In the genomic region with DNA sequence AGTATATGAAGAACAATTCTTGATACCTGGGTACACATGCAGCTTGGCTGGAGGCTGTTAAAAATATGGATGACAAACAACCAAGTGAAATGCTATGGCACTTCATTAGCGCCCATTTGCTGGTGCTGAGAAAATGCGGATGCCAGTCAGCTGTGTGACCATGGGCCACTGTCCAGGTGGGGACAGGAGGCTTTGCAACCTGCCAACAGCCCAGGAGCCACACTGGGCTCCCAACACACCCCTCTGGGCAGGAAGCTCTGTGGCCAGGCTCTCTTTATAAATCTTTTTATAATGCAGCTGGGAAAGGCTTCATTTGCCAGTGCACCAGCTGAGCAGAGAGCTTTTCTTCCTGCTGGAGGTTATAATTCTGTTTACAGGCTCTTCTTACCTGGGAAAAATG, we compare ENCODE assay signal across 19 cellular contexts. TPM values are rescaled to one million over a fixed set of nuclear protein-coding genes. Genes with fewer than 3 reads are reported as not detected.
DNase-seq lines count a peak whose midpoint lies in the region; ATAC-seq and TF ChIP-seq lines count a peak whose summit lies in the region.
"Had no signal": no experiment of that assay in that cellular context is flagged by ENCODE, and none has a peak within 500 bp of the region (broad histone marks: within the 10 kb centered on the region; RNA-seq: fewer than 3 reads in every experiment).

No MANE protein-coding gene starts in this region.

- POLR2A ChIA-PET in PC-3 (lab: Charles Lee; ENCODE audit: unreplicated experiment) = no interaction called here

- intact Hi-C loops in PC-3 (cut with micrococcal nuclease) (loop anchor here (5.0 kb wide), 1 partner anchor 40 kb away; no protein-coding TSS in a partner anchor), left colon (cut with DNase I, micrococcal nuclease) (no loop called here)

- no peak overlapping the region for H3K27ac ChIP-seq in PC-3 (ENCODE audit: low read length)

- H3K9me2 ChIP-seq in PC-3 (replicated peaks; ENCODE audit: low read length) = no peaks in the 10 kb centered on the region

- DNase-seq in activated CD8-positive, alpha-beta memory T cell treated with anti-CD3 and anti-CD28 coated beads for 24 hours = peak; percentile 48
- DNase-seq in activated CD8-positive, alpha-beta memory T cell treated with anti-CD3 and anti-CD28 coated beads, Interleukin-2, amount 50 U/mL, for 48 hours = no peak
- no peak for DNase-seq in PC-3
- no peak for DNase-seq in left colon
- no peak for DNase-seq in stimulated activated CD4-positive, alpha-beta T cell treated with anti-CD3 and anti-CD28 coated beads, Interleukin-2, amount 100 ng/mL, for 24 hours
- no peak for DNase-seq in AG08395 (ENCODE audit: low spot score)
- DNase-seq: AML-193; CD4-positive, alpha-beta T cell; MM.1S; NCI-H1105; NCI-H2029; NCI-H345; NCI-H526 treated with DMSO at 0.1 percent for 48 hours; Right ventricle myocardium superior had no signal

- H3K36me3 ChIP-seq in PC-3 (ENCODE audit: low read depth, low read length) = no peaks in the 10 kb centered on the region

- H2AFZ ChIP-seq in PC-3 (ENCODE audit: low read length) = no peak overlapping the region

- CTCF ChIA-PET in PC-3 (lab: Charles Lee) = no interaction called here

- TF ChIP-seq CTCF in PC-3 (conservative IDR thresholded peaks at IDR 0.05; ENCODE audit: low read depth, low read length) = no peak

- H3K4me1 ChIP-seq in PC-3 (ENCODE audit: insufficient read depth, low read length) = no peaks in the 10 kb centered on the region

- no peak overlapping the region for H3K4me2 ChIP-seq in PC-3 (ENCODE audit: low read length)

- no peaks in the 10 kb centered on the region for H3K9me3 ChIP-seq in PC-3 (ENCODE audit: low read length)

- no TSS peak for BruUV-seq in PC-3 (replicated peaks; lab: Mats Ljungman, UMichigan)

- H3K4me3 ChIP-seq in PC-3 (ENCODE audit: low read length) = no peak overlapping the region

- no peaks in the 10 kb centered on the region for H3K27me3 ChIP-seq in PC-3 (ENCODE audit: low read length)

- peaks cover 6% of the 10 kb centered on the region; the same call in 1 of the 2 replicates for H4K20me1 ChIP-seq in PC-3 (ENCODE audit: low read length)

- no peak overlapping the region for H3K9ac ChIP-seq in PC-3 (ENCODE audit: low read length)

- H3F3A ChIP-seq in PC-3 (ENCODE audit: low read length, unreplicated experiment) = no peaks in the 10 kb centered on the region

- ATAC-seq in PC-3 (peak; percentile 29; the same call in 1 of the 2 replicates), left colon (peak; percentile 16), HG03175 (IDR thresholded peaks at IDR 0.05; ENCODE audit: unreplicated experiment) (no peak), GM18909 (IDR thresholded peaks at IDR 0.05; ENCODE audit: poor library complexity, unreplicated experiment) (no peak)
- ATAC-seq: HepG2, Panc1 had no signal

- no peaks in the 10 kb centered on the region for H3K79me2 ChIP-seq in PC-3 (ENCODE audit: low read length)

RNA-seq across cellular contexts. Expression of gene RNF144A, which starts 19.9 kb away (rescaled TPM):
- 9.5 and 13.1 TPM in 2 replicates for total RNA-seq in PC-3 (2014; rRNA removed)
- 10 to 100 TPM; 20.7 to 21.2 TPM for total RNA-seq in left colon

RNA-seq across cellular contexts. Expression of gene RSAD2, which starts 59.6 kb away (rescaled TPM):
- total RNA-seq in PC-3 (2014; rRNA removed) = 0.35 and 2.1 TPM in 2 replicates
- total RNA-seq in left colon = 10 to 100 TPM in 1 of 2 donors, 1 to 10 TPM in 1; 7.8 to 10.9 TPM
- total RNA-seq: H1 had no signal

Comparison
In these comparisons a context has a peak if more than half of its experiments do, and no peak if none do; other contexts are left out.
1. ATAC-seq: peak in PC-3 (single experiment) and left colon (single experiment); none in HG03175 (single experiment) and GM18909 (single experiment).